In the genomic region with DNA sequence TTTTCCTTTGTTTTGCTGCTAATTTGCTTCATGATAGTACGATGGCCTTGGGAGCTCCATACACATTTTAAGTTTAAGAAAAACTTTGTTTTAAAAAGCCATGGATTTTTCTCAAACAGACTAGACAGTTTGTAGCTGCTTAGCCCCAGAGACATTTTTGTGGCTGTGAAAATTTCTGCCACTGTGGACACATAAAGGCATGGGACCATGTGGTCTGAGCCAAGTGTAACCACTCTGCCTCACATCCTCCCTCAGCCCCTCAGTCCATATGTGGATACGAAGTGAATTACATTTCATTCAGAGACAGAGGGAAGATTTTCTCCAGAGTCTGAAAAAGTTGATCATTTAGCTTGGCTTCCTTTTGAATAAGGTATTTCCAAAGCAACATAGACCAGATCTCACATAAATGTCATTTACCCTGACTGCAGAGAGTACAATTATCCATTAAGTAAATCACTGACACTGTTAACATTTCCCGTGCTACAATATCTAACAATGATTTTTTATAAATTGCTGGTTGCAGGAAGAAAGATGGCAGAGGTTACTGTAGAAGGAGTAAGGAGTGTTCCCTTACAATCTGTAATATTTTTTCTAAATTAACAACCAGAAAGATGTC, we compare ENCODE assay signal across 13 cellular contexts.
DNase-seq lines count a peak whose midpoint lies in the region; ATAC-seq, FAIRE-seq and TF ChIP-seq lines count a peak whose summit lies in the region.
"Had no signal": no experiment of that assay in that cellular context is flagged by ENCODE, and none has a peak within 500 bp of the region (broad histone marks: within the 10 kb centered on the region; RNA-seq: fewer than 3 reads in every experiment).

No MANE protein-coding gene starts in this region.

- H3K9me3 ChIP-seq in astrocyte (ENCODE audit: insufficient read depth, low read depth, low read length) (no peaks in the 10 kb centered on the region), lung (ENCODE audit: control insufficient read depth in 2 of 2, insufficient read depth in 1 of 2, low read length in 1 of 2) (no peaks in the 10 kb centered on the region), subcutaneous abdominal adipose tissue (ENCODE audit: control insufficient read depth in 5 of 5, low read length in 5 of 5) (no peaks in the 10 kb centered on the region), Peyer's patch (no peaks in the 10 kb centered on the region)

- no peaks in the 10 kb centered on the region for H3K27me3 ChIP-seq in astrocyte (ENCODE audit: insufficient read depth, low read length)
- no peaks in the 10 kb centered on the region for H3K27me3 ChIP-seq in lung (ENCODE audit: control insufficient read depth, insufficient read depth)
- no peaks in the 10 kb centered on the region for H3K27me3 ChIP-seq in subcutaneous abdominal adipose tissue (ENCODE audit: control insufficient read depth in 5 of 5, insufficient read depth in 4 of 5, low read length in 5 of 5)
- no peaks in the 10 kb centered on the region for H3K27me3 ChIP-seq in Peyer's patch

- peak overlapping the region; percentile 29 for H3K4me3 ChIP-seq in astrocyte (ENCODE audit: insufficient read depth, low read depth, low read length)
- H3K4me3 ChIP-seq in lung, result no peak overlapping the region
- H3K4me3 ChIP-seq in subcutaneous abdominal adipose tissue (ENCODE audit: low read depth in 1 of 5, low read length in 5 of 5), result no peak overlapping the region
- no peak overlapping the region for H3K4me3 ChIP-seq in Peyer's patch

- H3K4me1 ChIP-seq in astrocyte (ENCODE audit: insufficient read depth, low read length), result peaks cover 46% of the 10 kb centered on the region
- H3K4me1 ChIP-seq in lung (ENCODE audit: control insufficient read depth in 2 of 2, insufficient read depth in 2 of 2, low read length in 2 of 2), result peaks cover 0 to 2% of the 10 kb centered on the region in 2 donors
- H3K4me1 ChIP-seq in subcutaneous abdominal adipose tissue (ENCODE audit: control insufficient read depth in 5 of 5, insufficient read depth in 5 of 5, low read length in 5 of 5), result peaks cover 0 to 2% (median 0%) of the 10 kb centered on the region in 5 donors
- H3K4me1 ChIP-seq in Peyer's patch, result no peaks in the 10 kb centered on the region

- H3K79me2 ChIP-seq in astrocyte (ENCODE audit: insufficient read depth, low read length), result no peaks in the 10 kb centered on the region

- H3K36me3 Mint-ChIP-seq in astrocyte (ENCODE audit: low read depth, unreplicated experiment), result no peaks in the 10 kb centered on the region

- FAIRE-seq in astrocyte (lab: Jason Lieb, UNC), result no peak

- H3K36me3 ChIP-seq in astrocyte (ENCODE audit: insufficient read depth, low read length), result no peaks in the 10 kb centered on the region
- no peaks in the 10 kb centered on the region for H3K36me3 ChIP-seq in lung (ENCODE audit: control insufficient read depth in 2 of 2, insufficient read depth in 2 of 2, low read length in 2 of 2)
- H3K36me3 ChIP-seq in subcutaneous abdominal adipose tissue (ENCODE audit: control insufficient read depth in 5 of 5, insufficient read depth in 5 of 5, low read length in 5 of 5), result no peaks in the 10 kb centered on the region
- no peaks in the 10 kb centered on the region for H3K36me3 ChIP-seq in Peyer's patch

- no peaks in the 10 kb centered on the region for H3K9me3 Mint-ChIP-seq in astrocyte (ENCODE audit: unreplicated experiment)
- H3K9me3 Mint-ChIP-seq: activated T-cell treated with anti-CD3 and anti-CD28 coated beads, Interleukin-2, amount 50 U/mL, for 72 hours; stimulated activated naive CD8-positive, alpha-beta T cell treated with anti-CD3 and anti-CD28 coated beads, Interleukin-15, amount 100 ng/mL, for 72 hours had no signal

- no peaks in the 10 kb centered on the region for H4K20me1 ChIP-seq in astrocyte (ENCODE audit: insufficient read depth, low read length)

- H3K4me1 Mint-ChIP-seq in astrocyte (ENCODE audit: low read depth, unreplicated experiment), result peaks cover 43% of the 10 kb centered on the region
- H3K4me1 Mint-ChIP-seq: stimulated activated naive CD8-positive, alpha-beta T cell treated with anti-CD3 and anti-CD28 coated beads, Interleukin-15, amount 100 ng/mL, for 72 hours had no signal

- 75 to 84% methylated on average over 3 of the region's 3 CpGs for WGBS in lung, 2 donors

- no peaks in the 10 kb centered on the region for H3K27me3 Mint-ChIP-seq in astrocyte (ENCODE audit: low read depth, unreplicated experiment)
- H3K27me3 Mint-ChIP-seq: stimulated activated naive CD8-positive, alpha-beta T cell treated with anti-CD3 and anti-CD28 coated beads, Interleukin-15, amount 100 ng/mL, for 72 hours had no signal

- no peak overlapping the region for H3K4me3 Mint-ChIP-seq in astrocyte (ENCODE audit: unreplicated experiment)
- H3K4me3 Mint-ChIP-seq: activated T-cell treated with anti-CD3 and anti-CD28 coated beads, Interleukin-2, amount 50 U/mL, for 72 hours; stimulated activated naive CD8-positive, alpha-beta T cell treated with anti-CD3 and anti-CD28 coated beads, Interleukin-15, amount 100 ng/mL, for 72 hours had no signal

- ATAC-seq in lung (ENCODE audit: insufficient read depth, low FRiP score), result no peak
- ATAC-seq: activated T-cell treated with anti-CD3 and anti-CD28 coated beads, Interleukin-2, amount 50 U/mL, for 72 hours; stimulated activated naive CD8-positive, alpha-beta T cell treated with anti-CD3 and anti-CD28 coated beads, Interleukin-15, amount 100 ng/mL, for 72 hours had no signal

- H3K27ac ChIP-seq in astrocyte (ENCODE audit: low read depth, low read length), result peak overlapping the region; percentile 100
- peak overlapping the region; percentile 41 to 70 for H3K27ac ChIP-seq in lung (ENCODE audit: low read depth in 1 of 2, low read length in 1 of 2)
- H3K27ac ChIP-seq in subcutaneous abdominal adipose tissue (ENCODE audit: low read depth, low read length), result peak overlapping the region; percentile 12
- peak overlapping the region in 2 of 4 donors; percentile 21 to 53 for H3K27ac ChIP-seq in Peyer's patch

- TF ChIP-seq CTCF in astrocyte (IDR thresholded peaks at IDR 0.05; ENCODE audit: insufficient read depth, low read depth, low read length) (no peak), lung (IDR thresholded peaks at IDR 0.05; ENCODE audit: control extremely low read depth, extremely low read depth) (no peak), Peyer's patch (IDR thresholded peaks at IDR 0.05) (no peak)

- peak; percentile 38 for DNase-seq in HCEC 1CT
- peak; percentile 78 for DNase-seq in astrocyte (ENCODE audit: low read depth)
- no peak for DNase-seq in lung (ENCODE audit: low spot score)
- DNase-seq in germinal center (ENCODE audit: low spot score), result no peak
- no peak for DNase-seq in NCI-H69 (lab: John Stamatoyannopoulos, UW)
- DNase-seq in activated effector memory CD4-positive, alpha-beta T cell treated with anti-CD3 and anti-CD28 coated beads, Interleukin-2, amount 50 U/mL, for 16 hours, result no peak
- no peak for DNase-seq in Peyer's patch
- DNase-seq: activated CD4-positive, CD25-positive, alpha-beta regulatory T cell; activated T-cell treated with anti-CD3 and anti-CD28 coated beads, Interleukin-2, amount 50 U/mL, for 72 hours; NCI-H345; SHP77 treated with DMSO at 0.1 percent for 48 hours; stimulated activated naive CD8-positive, alpha-beta T cell treated with anti-CD3 and anti-CD28 coated beads, Interleukin-15, amount 100 ng/mL, for 72 hours had no signal

- no peak overlapping the region for H2AFZ ChIP-seq in astrocyte (ENCODE audit: low read depth, low read length)

- H3K27ac Mint-ChIP-seq in astrocyte (ENCODE audit: unreplicated experiment), result peak overlapping the region; percentile 97
- H3K27ac Mint-ChIP-seq: activated T-cell treated with anti-CD3 and anti-CD28 coated beads, Interleukin-2, amount 50 U/mL, for 72 hours; stimulated activated naive CD8-positive, alpha-beta T cell treated with anti-CD3 and anti-CD28 coated beads, Interleukin-15, amount 100 ng/mL, for 72 hours had no signal

- peak overlapping the region; percentile 80 for H3K4me2 ChIP-seq in astrocyte (ENCODE audit: low read length)

- H3K9ac ChIP-seq in astrocyte (ENCODE audit: low read length), result peak overlapping the region; percentile 92
- H3K9ac ChIP-seq in subcutaneous abdominal adipose tissue (ENCODE audit: low read length in 5 of 5), result no peak overlapping the region

- no peak for TF ChIP-seq POLR2A in Peyer's patch (IDR thresholded peaks at IDR 0.05)

Comparison
In these comparisons a context has a peak if more than half of its experiments do, and no peak if none do; other contexts are left out.
1. DNase-seq: peak in HCEC 1CT (single experiment) and astrocyte (single experiment); none in lung (single experiment), germinal center (single experiment), NCI-H69 (single experiment), activated effector memory CD4-positive, alpha-beta T cell treated with anti-CD3 and anti-CD28 coated beads, Interleukin-2, amount 50 U/mL, for 16 hours (single experiment) and Peyer's patch (0 of 3).